ENCODE assay signal across 8 cellular contexts in genomic region chr7:137898839-137899681, GRCh38. TPM values are rescaled to one million over a fixed set of nuclear protein-coding genes. Genes with fewer than 3 reads are reported as not detected.
A peak's percentile ranks its signal among the peaks of the same experiment; 100 is the strongest.
DNase-seq lines count a peak whose midpoint lies in the region; ATAC-seq and TF ChIP-seq lines count a peak whose summit lies in the region.

No MANE protein-coding gene starts in this region.

- intact Hi-C loops in activated CD4-positive, alpha-beta T cell treated with anti-CD3 and anti-CD28 coated beads for 36 hours (cut with DNase I, micrococcal nuclease) = loop anchor here (1.0 to 2.0 kb wide), 4 partner anchors 83 to 293 kb away; no protein-coding TSS in a partner anchor
- intact Hi-C loops in left lung (cut with DNase I) = loop anchor here in 1 of 2 donors (5.0 kb wide), 1 partner anchor 242 kb away; no protein-coding TSS in a partner anchor

- H3K27ac ChIP-seq in left lung = peak overlapping the region in 1 of 2 donors; percentile 64

- no peak for DNase-seq in AG09319 (ENCODE audit: extremely low read depth, low read depth)
- DNase-seq in NCI-H345 treated with DMSO at 0.1 percent for 48 hours (lab: John Stamatoyannopoulos, UW; ENCODE audit: unreplicated experiment) = peak; percentile 67
- DNase-seq in activated CD4-positive, alpha-beta T cell treated with anti-CD3 and anti-CD28 coated beads for 36 hours = peak; percentile 89
- DNase-seq in cerebellum (ENCODE audit: low spot score) = peak; percentile 80
- DNase-seq in left lung = peak; percentile 77 to 91
- peak; percentile 79 for DNase-seq in stimulated activated CD4-positive, alpha-beta T cell treated with anti-CD3 and anti-CD28 coated beads, Interleukin-4, amount 100 ng/mL, for 1 hour

- POLR2A ChIA-PET in activated CD4-positive, alpha-beta T cell treated with anti-CD3 and anti-CD28 coated beads for 36 hours (lab: Charles Lee) = no interaction called here

- no peaks in the 10 kb centered on the region for H3K27me3 ChIP-seq in left lung

- H3K27ac Mint-ChIP-seq in activated CD4-positive, alpha-beta T cell treated with anti-CD3 and anti-CD28 coated beads for 36 hours = peak overlapping the region; percentile 48

- peak; percentile 78 for ATAC-seq in GM18907 (IDR thresholded peaks at IDR 0.05; ENCODE audit: unreplicated experiment)
- peak; percentile 74 for ATAC-seq in HG03159 (IDR thresholded peaks at IDR 0.05; ENCODE audit: unreplicated experiment)
- ATAC-seq in activated CD4-positive, alpha-beta T cell treated with anti-CD3 and anti-CD28 coated beads for 36 hours = peak; percentile 69
- peak; percentile 96 for ATAC-seq in left lung

- no peak overlapping the region for H3K4me3 Mint-ChIP-seq in activated CD4-positive, alpha-beta T cell treated with anti-CD3 and anti-CD28 coated beads for 36 hours

- H3K4me1 ChIP-seq in left lung = peaks cover 4 to 25% of the 10 kb centered on the region in 2 donors

- H3K4me1 Mint-ChIP-seq in activated CD4-positive, alpha-beta T cell treated with anti-CD3 and anti-CD28 coated beads for 36 hours = peaks cover 41% of the 10 kb centered on the region

- peaks cover 36% of the 10 kb centered on the region for H3K36me3 Mint-ChIP-seq in activated CD4-positive, alpha-beta T cell treated with anti-CD3 and anti-CD28 coated beads for 36 hours (ENCODE audit: low read depth)

- no peak overlapping the region for H3K4me3 ChIP-seq in left lung

- no peaks in the 10 kb centered on the region for H3K9me3 ChIP-seq in left lung

- peaks cover 0 to 80% of the 10 kb centered on the region in 2 donors for H3K36me3 ChIP-seq in left lung

- no peaks in the 10 kb centered on the region for H3K27me3 Mint-ChIP-seq in activated CD4-positive, alpha-beta T cell treated with anti-CD3 and anti-CD28 coated beads for 36 hours

- CTCF ChIA-PET in activated CD4-positive, alpha-beta T cell treated with anti-CD3 and anti-CD28 coated beads for 36 hours (lab: Charles Lee) = interaction anchor here (0.8 to 10.2 kb wide), 7 partner anchors 16 to 264 kb away, joined by 3 to 247 read pairs (median 4); partner anchors contain the start of gene CREB3L2

- TF ChIP-seq CTCF in AG09319 (IDR thresholded peaks at IDR 0.05; ENCODE audit: low read depth, low read length) (peak; percentile 97), left lung (IDR thresholded peaks at IDR 0.05) (peak; percentile 78 to 86)

- no peaks in the 10 kb centered on the region for H3K9me3 Mint-ChIP-seq in activated CD4-positive, alpha-beta T cell treated with anti-CD3 and anti-CD28 coated beads for 36 hours (ENCODE audit: low read depth)

RNA-seq across cellular contexts. Expression of gene DGKI, which starts 52.3 kb away (rescaled TPM):
- total RNA-seq in activated CD4-positive, alpha-beta T cell treated with anti-CD3 and anti-CD28 coated beads for 36 hours = 1 to 10 TPM; 2.9 to 3.0 TPM
- 79.2 TPM for total RNA-seq in cerebellum
- total RNA-seq in left lung = 1 to 10 TPM in 1 of 2 donors, under 1 TPM in 1; 0.68 to 1.4 TPM

Comparison
In these comparisons a context has a peak if more than half of its experiments do, and no peak if none do; other contexts are left out.
1. RNA of gene DGKI, which starts 52.3 kb away (total RNA-seq): 79.2 TPM in cerebellum (single experiment); 2.9 to 3.0 TPM in activated CD4-positive, alpha-beta T cell treated with anti-CD3 and anti-CD28 coated beads for 36 hours and 0.68 to 1.4 TPM in left lung; every median in the first group is over 10 times any median in the second.
2. Peak in every context shown above with its lines, with median percentiles within 50 percentile points of each other: ATAC-seq.